In genomic region chr2:200471324-200471848, GRCh38 we compare ENCODE assay signal across 9 cellular contexts. TPM values are rescaled to one million over a fixed set of nuclear protein-coding genes. Genes with fewer than 3 reads are reported as not detected.
DNase-seq lines count a peak whose midpoint lies in the region; ATAC-seq and TF ChIP-seq lines count a peak whose summit lies in the region.
"Had no signal": no experiment of that assay in that cellular context is flagged by ENCODE, and none has a peak within 500 bp of the region (broad histone marks: within the 10 kb centered on the region; RNA-seq: fewer than 3 reads in every experiment).

No MANE protein-coding gene starts in this region.

- no peaks in the 10 kb centered on the region for H4K20me1 ChIP-seq in mammary epithelial cell (ENCODE audit: insufficient read depth, low read length)

- intact Hi-C loops in mammary epithelial cell (cut with micrococcal nuclease) (loop anchor here (1.0 kb wide), 1 partner anchor 491 kb away; no protein-coding TSS in a partner anchor), lower lobe of right lung (cut with DNase I) (no loop called here), uterus (cut with DNase I; ENCODE audit: low total_unique reads) (no loop called here)

- H3K9ac ChIP-seq in mammary epithelial cell (ENCODE audit: insufficient read depth, low read length) = no peak overlapping the region

- no peak overlapping the region for H2AFZ ChIP-seq in mammary epithelial cell (ENCODE audit: low read depth, low read length)

- no TSS peak for BruUV-seq in mammary epithelial cell (replicated peaks; lab: Mats Ljungman, UMichigan)

- no peaks in the 10 kb centered on the region for H3K27me3 ChIP-seq in RWPE2 (ENCODE audit: insufficient read depth, poor library complexity, severe bottlenecking)
- no peaks in the 10 kb centered on the region for H3K27me3 ChIP-seq in mammary epithelial cell (ENCODE audit: insufficient read depth, low read length)
- H3K27me3 ChIP-seq in lower lobe of right lung (ENCODE audit: low read depth) = no peaks in the 10 kb centered on the region
- H3K27me3 ChIP-seq in uterus = no peaks in the 10 kb centered on the region

- dilution Hi-C loops in mammary epithelial cell (cut with HindIII; ENCODE audit: low sequenced_read_pairs) = no loop called here

- H3K79me2 ChIP-seq in mammary epithelial cell (ENCODE audit: insufficient read depth, low read length) = no peaks in the 10 kb centered on the region

- H3K4me3 ChIP-seq in RWPE2 (ENCODE audit: severe bottlenecking) (no peak overlapping the region), mammary epithelial cell (replicated peaks in 1 of 3; ENCODE audit: insufficient read depth in 1 of 3, low read depth in 2 of 3, low read length in 3 of 3) (no peak overlapping the region), lower lobe of right lung (no peak overlapping the region), uterus (no peak overlapping the region)

- no peak for TF ChIP-seq POLR2A in uterus (IDR thresholded peaks at IDR 0.05)

- peak; percentile 79 for ATAC-seq in GM21390 (IDR thresholded peaks at IDR 0.05; ENCODE audit: unreplicated experiment)
- ATAC-seq in HG03469 (IDR thresholded peaks at IDR 0.05; ENCODE audit: unreplicated experiment) = peak; percentile 70
- peak; percentile 70 for ATAC-seq in RWPE2 (ENCODE audit: low read depth)
- ATAC-seq in lower lobe of right lung = peak in 1 of 2 donors; percentile 18

- CTCF ChIA-PET in mammary epithelial cell (lab: Charles Lee; ENCODE audit: low non-redundant PET) = no interaction called here

- in situ Hi-C loops in mammary epithelial cell (cut with MboI; ENCODE audit: low sequenced_read_pairs in 2 of 2) = loop anchor here in 1 of 2 donors (5.0 kb wide), 1 partner anchor 489 kb away; no protein-coding TSS in a partner anchor

- no peaks in the 10 kb centered on the region for H3K9me3 ChIP-seq in RWPE2 (ENCODE audit: severe bottlenecking)
- no peaks in the 10 kb centered on the region for H3K9me3 ChIP-seq in mammary epithelial cell (replicated peaks; ENCODE audit: insufficient read depth, low read length)
- no peaks in the 10 kb centered on the region for H3K9me3 ChIP-seq in lower lobe of right lung
- H3K9me3 ChIP-seq in uterus = no peaks in the 10 kb centered on the region
- H3K9me3 ChIP-seq: Caco-2 had no signal

- DNase-seq in NCI-H1694 (lab: John Stamatoyannopoulos, UW) = peak; percentile 16
- no peak for DNase-seq in NCI-H1694 treated with DMSO at 0.1 percent for 48 hours (lab: John Stamatoyannopoulos, UW)
- no peak for DNase-seq in RWPE2 (ENCODE audit: low spot score)
- peak; percentile 11 for DNase-seq in mammary epithelial cell
- no peak for DNase-seq in lower lobe of right lung
- no peak for DNase-seq in uterus

- TF ChIP-seq CTCF in RWPE2 (IDR thresholded peaks at IDR 0.05; ENCODE audit: poor library complexity, severe bottlenecking) (peak; percentile 76), mammary epithelial cell (conservative IDR thresholded peaks at IDR 0.05 in 1 of 2, IDR thresholded peaks at IDR 0.05 in 1 of 2; ENCODE audit: extremely low read depth in 1 of 2, insufficient read depth in 1 of 2, low read depth in 1 of 2, low read length in 2 of 2) (peak; percentile 35 to 60), lower lobe of right lung (IDR thresholded peaks at IDR 0.05) (peak; percentile 43), uterus (IDR thresholded peaks at IDR 0.05) (peak in 3 of 4 experiments; percentile 20 to 32 (median 27))

- H3K4me2 ChIP-seq in mammary epithelial cell (ENCODE audit: insufficient read depth, low read depth, low read length) = no peak overlapping the region

- WGBS in mammary epithelial cell (ENCODE audit: low coverage, missing lambda C conversion rate) = 63% methylated on average over 8 of the region's 8 CpGs

- H3K36me3 ChIP-seq in RWPE2 (ENCODE audit: low read depth) = peaks cover 61% of the 10 kb centered on the region
- H3K36me3 ChIP-seq in mammary epithelial cell (ENCODE audit: insufficient read depth, low read length) = peaks cover 20% of the 10 kb centered on the region
- peaks cover 90% of the 10 kb centered on the region for H3K36me3 ChIP-seq in lower lobe of right lung
- H3K36me3 ChIP-seq in uterus = no peaks in the 10 kb centered on the region

- H3K4me1 ChIP-seq in RWPE2 (ENCODE audit: insufficient read depth, poor library complexity, severe bottlenecking) (no peaks in the 10 kb centered on the region), mammary epithelial cell (ENCODE audit: insufficient read depth, low read length) (no peaks in the 10 kb centered on the region), lower lobe of right lung (no peaks in the 10 kb centered on the region), uterus (peaks cover 0 to 2% of the 10 kb centered on the region in 2 donors)
- H3K4me1 ChIP-seq: Caco-2 had no signal

- H3K27ac ChIP-seq in RWPE2 (ENCODE audit: poor library complexity, severe bottlenecking) = no peak overlapping the region
- no peak overlapping the region for H3K27ac ChIP-seq in mammary epithelial cell (ENCODE audit: insufficient read depth, low read depth, low read length)
- H3K27ac ChIP-seq in lower lobe of right lung = no peak overlapping the region
- H3K27ac ChIP-seq in uterus = no peak overlapping the region

RNA-seq across cellular contexts. Expression of gene KCTD18, which starts 38.5 kb away (rescaled TPM):
- 10 to 100 TPM; 16.4 to 19.5 TPM for total RNA-seq in mammary epithelial cell
- polyA plus RNA-seq in mammary epithelial cell = 8.0 TPM
- polyA minus RNA-seq in mammary epithelial cell = 6.3 TPM
- total RNA-seq in lower lobe of right lung = 14.3 TPM
- 10 to 100 TPM; 10.5 to 77.4 (median 16.9) TPM for total RNA-seq in uterus

RNA-seq across cellular contexts. Expression of gene SGO2, which starts 54.6 kb away (rescaled TPM):
- total RNA-seq in mammary epithelial cell = 10 to 100 TPM in 1 of 2 donors, 1 to 10 TPM in 1; 2.0 to 12.3 TPM
- polyA plus RNA-seq in mammary epithelial cell = 6.5 TPM
- polyA minus RNA-seq in mammary epithelial cell = 13.1 TPM
- 2.8 TPM for total RNA-seq in lower lobe of right lung
- total RNA-seq in uterus = 10 to 100 TPM in 1 of 4 donors, 1 to 10 TPM in 3; 1.8 to 12.5 (median 2.3) TPM

Comparison
In these comparisons a context has a peak if more than half of its experiments do, and no peak if none do; other contexts are left out.
1. DNase-seq: peak in NCI-H1694 (single experiment) and mammary epithelial cell (single experiment); none in NCI-H1694 treated with DMSO at 0.1 percent for 48 hours (single experiment), RWPE2 (single experiment), lower lobe of right lung (single experiment) and uterus (0 of 2).
2. Peak in every context shown above with its lines, with median percentiles within 50 percentile points of each other: CTCF ChIP-seq.